In genomic region chr1:17432412-17432811, GRCh38 we compare ENCODE assay signal across 25 cellular contexts. TPM values are rescaled to one million over a fixed set of nuclear protein-coding genes. Genes with fewer than 3 reads are reported as not detected.
A peak's percentile ranks its signal among the peaks of the same experiment; 100 is the strongest.
DNase-seq lines count a peak whose midpoint lies in the region; ATAC-seq and TF ChIP-seq lines count a peak whose summit lies in the region.
"Had no signal": no experiment of that assay in that cellular context is flagged by ENCODE, and none has a peak within 500 bp of the region (broad histone marks: within the 10 kb centered on the region; RNA-seq: fewer than 3 reads in every experiment).

No MANE protein-coding gene starts in this region.

- H3K4me1 ChIP-seq in GM23338 (ENCODE audit: insufficient read depth) (peaks cover 80% of the 10 kb centered on the region), spleen (peaks cover 36 to 90% (median 73%) of the 10 kb centered on the region in 6 donors)
- H3K4me1 ChIP-seq: uterus had no signal

- no peak for TF ChIP-seq POLR2A in spleen (IDR thresholded peaks at IDR 0.05)

- H3K36me3 ChIP-seq in GM23338 (ENCODE audit: insufficient read depth): peaks cover 42% of the 10 kb centered on the region
- peaks cover 2 to 80% (median 21%) of the 10 kb centered on the region in 6 donors for H3K36me3 ChIP-seq in spleen
- H3K36me3 ChIP-seq: uterus had no signal

- H3K27ac Mint-ChIP-seq in CD14-positive monocyte: peak overlapping the region; percentile 96 to 99 (median 99)
- peak overlapping the region; percentile 59 for H3K27ac Mint-ChIP-seq in GM23338
- peak overlapping the region; percentile 91 for H3K27ac Mint-ChIP-seq in activated B cell treated with CpG ODN at 0.5 μM for 24 hours
- H3K27ac Mint-ChIP-seq: activated CD4-positive, alpha-beta T cell treated with anti-CD3 and anti-CD28 coated beads for 36 hours had no signal

- intact Hi-C loops in CD14-positive monocyte (cut with micrococcal nuclease): loop anchor here (10.0 kb wide), 1 partner anchor 202 kb away; no protein-coding TSS in a partner anchor
- intact Hi-C loops in activated B cell treated with CpG ODN at 0.5 μM for 24 hours (cut with micrococcal nuclease): loop anchor here (10.0 kb wide), 1 partner anchor 1908 kb away; the partner anchor contains the start of genes CASP9 and DNAJC16
- intact Hi-C loops in spleen (cut with DNase I; ENCODE audit: low total_unique reads): no loop called here

- peaks cover 76% of the 10 kb centered on the region for H3F3A ChIP-seq in GM23338 (replicated peaks; ENCODE audit: low read depth)

- POLR2A ChIA-PET in activated B cell treated with CpG ODN at 0.5 μM for 24 hours (lab: Charles Lee): no interaction called here

- CTCF ChIA-PET in activated B cell treated with CpG ODN at 0.5 μM for 24 hours (lab: Charles Lee): no interaction called here

- no peak overlapping the region for H2AFZ ChIP-seq in GM23338

- H3K4me1 Mint-ChIP-seq in CD14-positive monocyte (peaks cover 64% of the 10 kb centered on the region), GM23338 (peaks cover 83% of the 10 kb centered on the region), activated B cell treated with CpG ODN at 0.5 μM for 24 hours (peaks cover 71% of the 10 kb centered on the region)

- peaks cover 62% of the 10 kb centered on the region for H4K20me1 ChIP-seq in GM23338 (replicated peaks; ENCODE audit: insufficient read depth)

- peaks cover 37 to 63% of the 10 kb centered on the region in 2 donors for H3K36me3 Mint-ChIP-seq in CD14-positive monocyte
- H3K36me3 Mint-ChIP-seq in GM23338 (ENCODE audit: low read depth): peaks cover 98% of the 10 kb centered on the region
- peaks cover 62% of the 10 kb centered on the region for H3K36me3 Mint-ChIP-seq in activated B cell treated with CpG ODN at 0.5 μM for 24 hours (ENCODE audit: low read depth)

- H3K4me3 Mint-ChIP-seq in CD14-positive monocyte (peak overlapping the region; percentile 66 to 67), GM23338 (peak overlapping the region; percentile 29; the same call in 1 of the 3 replicates), activated B cell treated with CpG ODN at 0.5 μM for 24 hours (peak overlapping the region; percentile 15)
- H3K4me3 Mint-ChIP-seq: activated CD4-positive, alpha-beta T cell treated with anti-CD3 and anti-CD28 coated beads for 36 hours; CD8-positive, alpha-beta T cell; natural killer cell had no signal

- no peak for ATAC-seq in GM23338
- ATAC-seq in activated B cell treated with CpG ODN at 0.5 μM for 24 hours (ENCODE audit: low read depth): peak; percentile 6
- ATAC-seq in HG02623 (IDR thresholded peaks at IDR 0.05; ENCODE audit: unreplicated experiment): no peak
- ATAC-seq: activated CD4-positive, alpha-beta T cell treated with anti-CD3 and anti-CD28 coated beads for 36 hours; CD8-positive, alpha-beta T cell had no signal

- H3K27ac ChIP-seq in GM23338 (ENCODE audit: low read depth) (peak overlapping the region; percentile 75; the same call in 1 of the 2 replicates), spleen (peak overlapping the region in 7 of 8 donors; percentile 14 to 69 (median 59))
- H3K27ac ChIP-seq: uterus had no signal

- H3K27me3 Mint-ChIP-seq in CD14-positive monocyte (ENCODE audit: low read depth in 3 of 3) (no peaks in the 10 kb centered on the region), GM23338 (ENCODE audit: insufficient read depth, low read depth, poor library complexity) (peaks cover 22% of the 10 kb centered on the region), activated B cell treated with CpG ODN at 0.5 μM for 24 hours (no peaks in the 10 kb centered on the region)
- H3K27me3 Mint-ChIP-seq: activated CD4-positive, alpha-beta T cell treated with anti-CD3 and anti-CD28 coated beads for 36 hours had no signal

- DNase-seq in CD14-positive monocyte (ENCODE audit: low spot score) (no peak), GM23338 (ENCODE audit: low spot score) (no peak), activated B cell treated with CpG ODN at 0.5 μM for 24 hours (no peak), spleen (no peak), anterior cingulate cortex (lab: John Stamatoyannopoulos, UW) (no peak), OCI-M1 (lab: John Stamatoyannopoulos, UW) (no peak)
- DNase-seq: activated CD4-positive, alpha-beta T cell treated with anti-CD3 and anti-CD28 coated beads for 36 hours; activated CD8-positive, alpha-beta memory T cell treated with anti-CD3 and anti-CD28 coated beads for 24 hours; activated T-cell treated with anti-CD3 and anti-CD28 coated beads, Interleukin-2, amount 50 U/mL, for 1 hour; CD8-positive, alpha-beta T cell; DMS 273 treated with DMSO at 0.1 percent for 48 hours; effector memory CD4-positive, alpha-beta T cell; erythroblast; glutamatergic neuron; islet precursor cell; natural killer cell; NCI-H2029 treated with DMSO at 0.1 percent for 48 hours; NCI-H345; NCI-H748 treated with DMSO at 0.1 percent for 48 hours; retina; SK-N-SH; small intestine; stimulated activated CD4-positive, alpha-beta T cell treated with anti-CD3 and anti-CD28 coated beads, Interleukin-2, amount 100 ng/mL, for 24 hours; uterus had no signal

- 81 to 87% (median 83%) methylated on average over 2 to 3 of the region's 3 CpGs for WGBS in spleen, 5 donors

- H3K4me2 ChIP-seq in GM23338: peak overlapping the region; percentile 96; the same call in 1 of the 2 replicates
- H3K4me2 ChIP-seq: SK-N-SH had no signal

- no peaks in the 10 kb centered on the region for H3K9me3 ChIP-seq in spleen
- H3K9me3 ChIP-seq: SK-N-SH, uterus had no signal

- H3K9me2 ChIP-seq in GM23338 (ENCODE audit: insufficient read depth): no peaks in the 10 kb centered on the region
- H3K9me2 ChIP-seq: SK-N-SH had no signal

- H3K27me3 ChIP-seq in GM23338 (ENCODE audit: insufficient read depth) (no peaks in the 10 kb centered on the region), spleen (replicated peaks in 1 of 7) (no peaks in the 10 kb centered on the region)
- H3K27me3 ChIP-seq: uterus had no signal

- H3K4me3 ChIP-seq in GM23338: no peak overlapping the region
- H3K4me3 ChIP-seq in spleen: peak overlapping the region in 1 of 8 donors; percentile 41
- H3K4me3 ChIP-seq: uterus had no signal

- H3K79me2 ChIP-seq in GM23338 (replicated peaks; ENCODE audit: insufficient read depth): peaks cover 100% of the 10 kb centered on the region

- TF ChIP-seq CTCF in CD14-positive monocyte (IDR thresholded peaks at IDR 0.05) (no peak), GM23338 (conservative IDR thresholded peaks at IDR 0.05; ENCODE audit: low read depth in 2 of 2) (no peak), activated B cell treated with CpG ODN at 0.5 μM for 24 hours (IDR thresholded peaks at IDR 0.05) (no peak), spleen (IDR thresholded peaks at IDR 0.05 in 8 of 11, conservative IDR thresholded peaks at IDR 0.05 in 3 of 11) (no peak)

- H3K9me3 Mint-ChIP-seq in CD14-positive monocyte: peaks cover 0 to 2% (median 0%) of the 10 kb centered on the region in 7 donors
- H3K9me3 Mint-ChIP-seq in GM23338: no peaks in the 10 kb centered on the region
- H3K9me3 Mint-ChIP-seq in activated B cell treated with CpG ODN at 0.5 μM for 24 hours: no peaks in the 10 kb centered on the region
- H3K9me3 Mint-ChIP-seq: CD8-positive, alpha-beta T cell; natural killer cell had no signal

TF ChIP-seq in GM23338, 12 proteins besides CTCF, POLR2A, EP300 and RAD21:
- TF ChIP-seq CREB1 (CRISPR knock-in tag; IDR thresholded peaks at IDR 0.05; ENCODE audit: low read depth): no peak
TF ChIP-seq in GM23338: peak in this region for 0.

RNA-seq across cellular contexts. Expression of gene RCC2, which starts 7.1 kb away (rescaled TPM):
- 10 to 100 TPM; 22.3 to 40.9 TPM for polyA plus RNA-seq in CD14-positive monocyte
- total RNA-seq in GM23338 (2014; rRNA removed; shearing (Covaris generic)): 367 and 386 TPM in 2 replicates
- 97.1 and 99.3 TPM in 2 replicates for polyA plus RNA-seq in GM23338 (2016; fragmentation: Nextera tagmentation; extraction: Ambion mirVana)
- 79.4 and 85.1 TPM in 2 replicates for total RNA-seq in activated B cell treated with CpG ODN at 0.5 μM for 24 hours
- total RNA-seq in spleen: 10 to 100 TPM; 54.2 to 69.1 (median 62.2) TPM
- 10 to 100 TPM; 46.2 to 52.5 (median 51.9) TPM for polyA plus RNA-seq in spleen

Comparison
In these comparisons a context has a peak if more than half of its experiments do, and no peak if none do; other contexts are left out.
1. H3K4me3 Mint-ChIP-seq: peak in every context shown above with its lines; median percentile 66 in CD14-positive monocyte; 29 in GM23338; 15 in activated B cell treated with CpG ODN at 0.5 μM for 24 hours.